In genomic region chr7:17679427-17679826, GRCh38 we compare ENCODE assay signal across 1 cellular context.
TF ChIP-seq lines count a peak whose summit lies in the region.

No MANE protein-coding gene starts in this region.

TF ChIP-seq in H1, 55 proteins besides CTCF, POLR2A, EP300 and RAD21:
- TF ChIP-seq, protein P1, sequence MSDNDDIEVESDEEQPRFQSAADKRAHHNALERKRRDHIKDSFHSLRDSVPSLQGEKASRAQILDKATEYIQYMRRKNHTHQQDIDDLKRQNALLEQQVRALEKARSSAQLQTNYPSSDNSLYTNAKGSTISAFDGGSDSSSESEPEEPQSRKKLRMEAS (IDR thresholded peaks at IDR 0.05): no peak
- TF ChIP-seq RFX5 (IDR thresholded peaks at IDR 0.05; ENCODE audit: borderline replicate concordance, low read depth, low read length) (no peak), PHF8 (conservative IDR thresholded peaks at IDR 0.05; ENCODE audit: low read depth, low read length) (no peak), POLR2AphosphoS5 (IDR thresholded peaks at IDR 0.05; ENCODE audit: low read depth, low read length) (no peak), JUN (IDR thresholded peaks at IDR 0.05; ENCODE audit: low read depth, low read length) (no peak), SP1 (IDR thresholded peaks at IDR 0.05; ENCODE audit: low read depth, low read length) (no peak), SP2 (IDR thresholded peaks at IDR 0.05; ENCODE audit: low read length) (no peak), JUND (IDR thresholded peaks at IDR 0.05; ENCODE audit: low read length) (no peak), GABPA (IDR thresholded peaks at IDR 0.05; ENCODE audit: borderline replicate concordance, insufficient read depth, low read length) (no peak), SRF (IDR thresholded peaks at IDR 0.05; ENCODE audit: low read depth, low read length) (no peak), TAF7 (optimal IDR thresholded peaks at IDR 0.05; ENCODE audit: borderline replicate concordance, low read depth, low read length) (no peak), FOSL1 (IDR thresholded peaks at IDR 0.05; ENCODE audit: insufficient read depth, low read depth, low read length) (no peak), BACH1 (IDR thresholded peaks at IDR 0.05; ENCODE audit: low read length) (no peak)
- TF ChIP-seq, protein P2, sequence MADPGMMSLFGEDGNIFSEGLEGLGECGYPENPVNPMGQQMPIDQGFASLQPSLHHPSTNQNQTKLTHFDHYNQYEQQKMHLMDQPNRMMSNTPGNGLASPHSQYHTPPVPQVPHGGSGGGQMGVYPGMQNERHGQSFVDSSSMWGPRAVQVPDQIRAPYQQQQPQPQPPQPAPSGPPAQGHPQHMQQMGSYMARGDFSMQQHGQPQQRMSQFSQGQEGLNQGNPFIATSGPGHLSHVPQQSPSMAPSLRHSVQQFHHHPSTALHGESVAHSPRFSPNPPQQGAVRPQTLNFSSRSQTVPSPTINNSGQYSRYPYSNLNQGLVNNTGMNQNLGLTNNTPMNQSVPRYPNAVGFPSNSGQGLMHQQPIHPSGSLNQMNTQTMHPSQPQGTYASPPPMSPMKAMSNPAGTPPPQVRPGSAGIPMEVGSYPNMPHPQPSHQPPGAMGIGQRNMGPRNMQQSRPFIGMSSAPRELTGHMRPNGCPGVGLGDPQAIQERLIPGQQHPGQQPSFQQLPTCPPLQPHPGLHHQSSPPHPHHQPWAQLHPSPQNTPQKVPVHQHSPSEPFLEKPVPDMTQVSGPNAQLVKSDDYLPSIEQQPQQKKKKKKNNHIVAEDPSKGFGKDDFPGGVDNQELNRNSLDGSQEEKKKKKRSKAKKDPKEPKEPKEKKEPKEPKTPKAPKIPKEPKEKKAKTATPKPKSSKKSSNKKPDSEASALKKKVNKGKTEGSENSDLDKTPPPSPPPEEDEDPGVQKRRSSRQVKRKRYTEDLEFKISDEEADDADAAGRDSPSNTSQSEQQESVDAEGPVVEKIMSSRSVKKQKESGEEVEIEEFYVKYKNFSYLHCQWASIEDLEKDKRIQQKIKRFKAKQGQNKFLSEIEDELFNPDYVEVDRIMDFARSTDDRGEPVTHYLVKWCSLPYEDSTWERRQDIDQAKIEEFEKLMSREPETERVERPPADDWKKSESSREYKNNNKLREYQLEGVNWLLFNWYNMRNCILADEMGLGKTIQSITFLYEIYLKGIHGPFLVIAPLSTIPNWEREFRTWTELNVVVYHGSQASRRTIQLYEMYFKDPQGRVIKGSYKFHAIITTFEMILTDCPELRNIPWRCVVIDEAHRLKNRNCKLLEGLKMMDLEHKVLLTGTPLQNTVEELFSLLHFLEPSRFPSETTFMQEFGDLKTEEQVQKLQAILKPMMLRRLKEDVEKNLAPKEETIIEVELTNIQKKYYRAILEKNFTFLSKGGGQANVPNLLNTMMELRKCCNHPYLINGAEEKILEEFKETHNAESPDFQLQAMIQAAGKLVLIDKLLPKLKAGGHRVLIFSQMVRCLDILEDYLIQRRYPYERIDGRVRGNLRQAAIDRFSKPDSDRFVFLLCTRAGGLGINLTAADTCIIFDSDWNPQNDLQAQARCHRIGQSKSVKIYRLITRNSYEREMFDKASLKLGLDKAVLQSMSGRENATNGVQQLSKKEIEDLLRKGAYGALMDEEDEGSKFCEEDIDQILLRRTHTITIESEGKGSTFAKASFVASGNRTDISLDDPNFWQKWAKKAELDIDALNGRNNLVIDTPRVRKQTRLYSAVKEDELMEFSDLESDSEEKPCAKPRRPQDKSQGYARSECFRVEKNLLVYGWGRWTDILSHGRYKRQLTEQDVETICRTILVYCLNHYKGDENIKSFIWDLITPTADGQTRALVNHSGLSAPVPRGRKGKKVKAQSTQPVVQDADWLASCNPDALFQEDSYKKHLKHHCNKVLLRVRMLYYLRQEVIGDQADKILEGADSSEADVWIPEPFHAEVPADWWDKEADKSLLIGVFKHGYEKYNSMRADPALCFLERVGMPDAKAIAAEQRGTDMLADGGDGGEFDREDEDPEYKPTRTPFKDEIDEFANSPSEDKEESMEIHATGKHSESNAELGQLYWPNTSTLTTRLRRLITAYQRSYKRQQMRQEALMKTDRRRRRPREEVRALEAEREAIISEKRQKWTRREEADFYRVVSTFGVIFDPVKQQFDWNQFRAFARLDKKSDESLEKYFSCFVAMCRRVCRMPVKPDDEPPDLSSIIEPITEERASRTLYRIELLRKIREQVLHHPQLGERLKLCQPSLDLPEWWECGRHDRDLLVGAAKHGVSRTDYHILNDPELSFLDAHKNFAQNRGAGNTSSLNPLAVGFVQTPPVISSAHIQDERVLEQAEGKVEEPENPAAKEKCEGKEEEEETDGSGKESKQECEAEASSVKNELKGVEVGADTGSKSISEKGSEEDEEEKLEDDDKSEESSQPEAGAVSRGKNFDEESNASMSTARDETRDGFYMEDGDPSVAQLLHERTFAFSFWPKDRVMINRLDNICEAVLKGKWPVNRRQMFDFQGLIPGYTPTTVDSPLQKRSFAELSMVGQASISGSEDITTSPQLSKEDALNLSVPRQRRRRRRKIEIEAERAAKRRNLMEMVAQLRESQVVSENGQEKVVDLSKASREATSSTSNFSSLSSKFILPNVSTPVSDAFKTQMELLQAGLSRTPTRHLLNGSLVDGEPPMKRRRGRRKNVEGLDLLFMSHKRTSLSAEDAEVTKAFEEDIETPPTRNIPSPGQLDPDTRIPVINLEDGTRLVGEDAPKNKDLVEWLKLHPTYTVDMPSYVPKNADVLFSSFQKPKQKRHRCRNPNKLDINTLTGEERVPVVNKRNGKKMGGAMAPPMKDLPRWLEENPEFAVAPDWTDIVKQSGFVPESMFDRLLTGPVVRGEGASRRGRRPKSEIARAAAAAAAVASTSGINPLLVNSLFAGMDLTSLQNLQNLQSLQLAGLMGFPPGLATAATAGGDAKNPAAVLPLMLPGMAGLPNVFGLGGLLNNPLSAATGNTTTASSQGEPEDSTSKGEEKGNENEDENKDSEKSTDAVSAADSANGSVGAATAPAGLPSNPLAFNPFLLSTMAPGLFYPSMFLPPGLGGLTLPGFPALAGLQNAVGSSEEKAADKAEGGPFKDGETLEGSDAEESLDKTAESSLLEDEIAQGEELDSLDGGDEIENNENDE (IDR thresholded peaks at IDR 0.05; ENCODE audit: insufficient replicate concordance, low read length): no peak
